Comparison of ENCODE assay signal across 8 cellular contexts in the genomic region with DNA sequence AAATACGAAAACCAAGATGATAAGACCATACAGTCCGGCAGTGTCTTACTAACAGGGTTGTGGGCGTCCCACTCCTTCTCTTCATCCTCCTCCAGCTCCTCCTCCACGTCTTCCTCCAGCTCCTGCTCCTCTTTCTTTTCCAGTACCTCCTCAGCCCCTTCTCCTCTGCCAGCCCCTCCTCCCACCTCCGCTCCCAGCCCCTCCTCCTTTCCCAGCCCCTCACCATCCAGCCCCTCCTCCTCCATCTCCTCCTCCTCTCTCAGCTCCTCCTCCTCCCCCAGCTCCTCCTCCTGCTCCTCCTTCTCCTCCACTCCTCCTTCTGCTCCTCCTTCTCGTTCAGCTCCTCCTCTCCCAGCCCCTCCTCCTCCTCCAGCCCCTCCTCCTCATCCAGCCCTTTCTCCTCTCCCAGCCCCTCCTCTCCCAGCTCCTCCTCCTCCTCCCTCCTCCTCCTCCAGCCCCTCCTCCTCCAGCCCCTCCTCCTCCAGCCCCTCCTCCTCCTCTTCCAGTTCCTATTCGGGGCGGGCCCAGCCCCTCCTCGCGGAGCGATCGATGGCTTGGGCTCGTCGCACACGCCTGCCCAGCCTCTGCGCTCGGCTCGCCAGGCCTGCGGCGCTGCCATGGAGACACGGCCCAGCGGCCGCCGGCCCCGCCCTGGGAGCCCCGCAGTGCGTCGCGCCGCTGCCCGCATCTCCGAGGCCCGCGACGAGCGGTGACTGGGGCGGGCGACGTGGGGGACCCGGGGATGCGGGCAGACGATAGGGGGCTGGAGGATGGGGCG. TPM values are rescaled to one million over a fixed set of nuclear protein-coding genes. Genes with fewer than 3 reads are reported as not detected.
A peak's percentile ranks its signal among the peaks of the same experiment; 100 is the strongest.
DNase-seq lines count a peak whose midpoint lies in the region; ATAC-seq and TF ChIP-seq lines count a peak whose summit lies in the region.

A gene with protein sequence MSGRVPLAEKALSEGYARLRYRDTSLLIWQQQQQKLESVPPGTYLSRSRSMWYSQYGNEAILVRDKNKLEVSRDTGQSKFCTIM (plus strand): TSS at position 654 of the 778 bp plus-strand sequence. CDS start 1,267 bp downstream, outside the sequence.

- TF ChIP-seq CTCF in Loucy (conservative IDR thresholded peaks at IDR 0.05; ENCODE audit: low read length) (no peak), fibroblast of pulmonary artery (IDR thresholded peaks at IDR 0.05; ENCODE audit: low read length, missing control alignments) (no peak)

- no peaks in the 10 kb centered on the region for H3K36me3 Mint-ChIP-seq in natural killer cell treated with Interleukin-12 subunit alpha and Interleukin-12 subunit beta and Interleukin-15 and Interleukin-18, amount 100 ng/mL, for 72 hours

- peak within 1 kb of the TSS; percentile 73 for H3K4me2 ChIP-seq in Loucy (ENCODE audit: low read depth, low read length, poor library complexity, severe bottlenecking)

- DNase-seq in DMS79 treated with DMSO at 0.1 percent for 48 hours (lab: John Stamatoyannopoulos, UW) = peak; percentile 83
- DNase-seq in H4 (ENCODE audit: low spot score) = peak; percentile 97
- DNase-seq in SHP77 (lab: John Stamatoyannopoulos, UW) = peak; percentile 94 to 97
- peak; percentile 87 for DNase-seq in activated T-helper 9 cell treated with anti-CD3 and anti-CD28 coated beads, Interleukin-2, amount 50 U/mL, for 16 hours (ENCODE audit: low read depth)
- DNase-seq in fibroblast of pulmonary artery (ENCODE audit: low read depth) = peak; percentile 100
- peak; percentile 97 for DNase-seq in natural killer cell treated with Interleukin-12 subunit alpha and Interleukin-12 subunit beta and Interleukin-15 and Interleukin-18, amount 100 ng/mL, for 72 hours (ENCODE audit: low spot score)
- DNase-seq in stimulated activated naive CD4-positive, alpha-beta T cell treated with Interleukin-2 at 50 U/mL for 16 hours (lab: John Stamatoyannopoulos, UW) = peak; percentile 93

- no peaks in the 10 kb centered on the region for H3K27me3 ChIP-seq in Loucy (ENCODE audit: insufficient read depth, low read length, poor library complexity, severe bottlenecking)

- no peaks in the 10 kb centered on the region for H3K9me3 Mint-ChIP-seq in natural killer cell treated with Interleukin-12 subunit alpha and Interleukin-12 subunit beta and Interleukin-15 and Interleukin-18, amount 100 ng/mL, for 72 hours

- peaks cover 0 to 3% of the 10 kb centered on the region in 2 donors for H3K4me1 Mint-ChIP-seq in natural killer cell treated with Interleukin-12 subunit alpha and Interleukin-12 subunit beta and Interleukin-15 and Interleukin-18, amount 100 ng/mL, for 72 hours (ENCODE audit: low read depth in 2 of 2)

- H3K79me2 ChIP-seq in Loucy (ENCODE audit: insufficient read depth, low read length) = no peaks in the 10 kb centered on the region

- peak within 1 kb of the TSS; percentile 81 for H3K4me3 ChIP-seq in Loucy (ENCODE audit: low read length, poor library complexity, severe bottlenecking)
- H3K4me3 ChIP-seq in fibroblast of pulmonary artery (replicated peaks; ENCODE audit: low read depth, low read length) = peak within 1 kb of the TSS; percentile 62

- ATAC-seq in natural killer cell treated with Interleukin-12 subunit alpha and Interleukin-12 subunit beta and Interleukin-15 and Interleukin-18, amount 100 ng/mL, for 72 hours = peak; percentile 97 to 98

- H3F3A ChIP-seq in Loucy (ENCODE audit: low read depth) = no peaks in the 10 kb centered on the region

- H3K36me3 ChIP-seq in Loucy (ENCODE audit: insufficient read depth, low read length) = no peaks in the 10 kb centered on the region; the same call in 1 of the 2 replicates

- peak within 1 kb of the TSS; percentile 12 to 56 for H3K27ac Mint-ChIP-seq in natural killer cell treated with Interleukin-12 subunit alpha and Interleukin-12 subunit beta and Interleukin-15 and Interleukin-18, amount 100 ng/mL, for 72 hours

- no peaks in the 10 kb centered on the region for H3K27me3 Mint-ChIP-seq in natural killer cell treated with Interleukin-12 subunit alpha and Interleukin-12 subunit beta and Interleukin-15 and Interleukin-18, amount 100 ng/mL, for 72 hours

- H4K20me1 ChIP-seq in Loucy (ENCODE audit: insufficient read depth, low read length, poor library complexity, severe bottlenecking) = no peaks in the 10 kb centered on the region

- no peaks in the 10 kb centered on the region for H3K9me3 ChIP-seq in Loucy (ENCODE audit: insufficient read depth, low read depth, low read length)

- peaks cover 4% of the 10 kb centered on the region for H3K4me1 ChIP-seq in Loucy (ENCODE audit: insufficient read depth, low read length, poor library complexity, severe bottlenecking)

- peak within 1 kb of the TSS; percentile 78 for H2AFZ ChIP-seq in Loucy (ENCODE audit: low read length)

- H3K9ac ChIP-seq in Loucy (ENCODE audit: low read depth, low read length, poor library complexity, severe bottlenecking) = peak within 1 kb of the TSS; percentile 59

- no peaks in the 10 kb centered on the region for H3K9me2 ChIP-seq in Loucy (replicated peaks; ENCODE audit: low read depth, low read length)

- H3K4me3 Mint-ChIP-seq in natural killer cell treated with Interleukin-12 subunit alpha and Interleukin-12 subunit beta and Interleukin-15 and Interleukin-18, amount 100 ng/mL, for 72 hours = peak within 1 kb of the TSS; percentile 73

RNA-seq across cellular contexts. Expression of the gene that starts here (rescaled TPM):
- total RNA-seq in H4 (2014; rRNA removed; shearing (Covaris generic)) = 23.1 and 26.4 TPM in 2 replicates
- total RNA-seq in natural killer cell treated with Interleukin-12 subunit alpha and Interleukin-12 subunit beta and Interleukin-15 and Interleukin-18, amount 100 ng/mL, for 72 hours = 10 to 100 TPM in 1 of 2 donors, 1 to 10 TPM in 1; 9.6 to 10.7 TPM

Comparison
In these comparisons a context has a peak if more than half of its experiments do, and no peak if none do; other contexts are left out.
1. Peak in every context shown above with its lines: DNase-seq, ATAC-seq and H3K4me3 ChIP-seq.